In genomic region chr1:30232288-30232899, GRCh38 we compare ENCODE assay signal across 8 cellular contexts.
A peak's percentile ranks its signal among the peaks of the same experiment; 100 is the strongest.
DNase-seq lines count a peak whose midpoint lies in the region; ATAC-seq, FAIRE-seq and TF ChIP-seq lines count a peak whose summit lies in the region.

No MANE protein-coding gene starts in this region.

- H3K4me3 ChIP-seq in kidney (ENCODE audit: low read length in 2 of 2), result no peak overlapping the region
- H3K4me3 ChIP-seq in MG63, result no peak overlapping the region

- DNase-seq in Calu3, result peak; percentile 44
- peak; percentile 16 for DNase-seq in GM19238 (ENCODE audit: insufficient read length, low spot score)
- DNase-seq in WTC11 (ENCODE audit: low spot score), result peak; percentile 38
- no peak for DNase-seq in kidney
- DNase-seq in glomerular visceral epithelial cell (ENCODE audit: extremely low spot score), result no peak
- DNase-seq in MG63, result no peak
- no peak for DNase-seq in AG20443 (ENCODE audit: low spot score)

- H3K27me3 ChIP-seq in MG63, result no peaks in the 10 kb centered on the region

- no TSS peak for BruUV-seq in Calu3 (replicated peaks; lab: Mats Ljungman, UMichigan)

- no peak overlapping the region for H3K9ac ChIP-seq in kidney (ENCODE audit: low read length in 2 of 2)

- H3K4me3 Mint-ChIP-seq in Calu3 (ENCODE audit: low read depth, unreplicated experiment), result no peak overlapping the region
- H3K4me3 Mint-ChIP-seq in WTC11, result no peak overlapping the region

- no peaks in the 10 kb centered on the region for H3K4me1 Mint-ChIP-seq in Calu3 (ENCODE audit: low read depth, unreplicated experiment)
- H3K4me1 Mint-ChIP-seq in WTC11, result no peaks in the 10 kb centered on the region

- H3K27me3 Mint-ChIP-seq in Calu3 (ENCODE audit: unreplicated experiment), result peaks cover 82% of the 10 kb centered on the region
- no peaks in the 10 kb centered on the region; the same call in 1 of the 2 replicates for H3K27me3 Mint-ChIP-seq in WTC11 (ENCODE audit: low read depth)

- POLR2A ChIA-PET in WTC11 (lab: Charles Lee), result no interaction called here

- ATAC-seq in WTC11 (peak; percentile 80), GM18498 (IDR thresholded peaks at IDR 0.05; ENCODE audit: unreplicated experiment) (no peak)

- H3K9me3 Mint-ChIP-seq in Calu3 (ENCODE audit: low read depth, unreplicated experiment) (no peaks in the 10 kb centered on the region), WTC11 (0 out of 2 replicates have a peak, but pooled peaks cover 7% of the 10 kb centered on the region)

- H3K36me3 ChIP-seq in kidney (ENCODE audit: control insufficient read depth in 1 of 2, insufficient read depth in 2 of 2, low read length in 2 of 2) (no peaks in the 10 kb centered on the region), MG63 (no peaks in the 10 kb centered on the region)

- TF ChIP-seq CTCF in Calu3 (IDR thresholded peaks at IDR 0.05; ENCODE audit: unreplicated experiment) (peak; percentile 72), WTC11 (IDR thresholded peaks at IDR 0.05) (peak; percentile 79), kidney (IDR thresholded peaks at IDR 0.05; ENCODE audit: borderline replicate concordance, extremely low read depth, insufficient read depth) (peak; percentile 19)

- H3K36me3 Mint-ChIP-seq in Calu3 (ENCODE audit: insufficient read depth, unreplicated experiment) (no peaks in the 10 kb centered on the region), WTC11 (no peaks in the 10 kb centered on the region)

- intact Hi-C loops in Calu3 (cut with micrococcal nuclease; ENCODE audit: unreplicated experiment), result no loop called here
- intact Hi-C loops in kidney (cut with DNase I), result no loop called here

- CTCF ChIA-PET in Calu3 (lab: Charles Lee) (interaction anchor here (0.7 kb wide), 1 partner anchor 20 kb away, joined by 4 read pairs; no protein-coding TSS in a partner anchor), WTC11 (lab: Charles Lee) (interaction anchor here (0.6 to 1.8 kb wide), 27 partner anchors 9 to 483 kb away, joined by 3 to 11 read pairs (median 3); no protein-coding TSS in a partner anchor)

- H3K4me1 ChIP-seq in kidney (ENCODE audit: control insufficient read depth in 1 of 2, insufficient read depth in 1 of 2, low read depth in 1 of 2, low read length in 2 of 2), result no peaks in the 10 kb centered on the region

- H3K27ac Mint-ChIP-seq in Calu3 (ENCODE audit: unreplicated experiment), result no peak overlapping the region
- no peak overlapping the region for H3K27ac Mint-ChIP-seq in WTC11

- no peak overlapping the region for H3K27ac ChIP-seq in kidney (ENCODE audit: low read depth in 2 of 2, low read length in 2 of 2)

- no peak for FAIRE-seq in kidney (lab: Jason Lieb, UNC)

- H3K9me3 ChIP-seq in kidney (ENCODE audit: control insufficient read depth in 1 of 2, low read length in 2 of 2), result no peaks in the 10 kb centered on the region
- H3K9me3 ChIP-seq in MG63, result no peaks in the 10 kb centered on the region

TF ChIP-seq in WTC11, 78 proteins besides CTCF, POLR2A, EP300 and RAD21:
- TF ChIP-seq E2F1 (CRISPR knock-in tag; IDR thresholded peaks at IDR 0.05) (no peak), ZNF281 (CRISPR knock-in tag; IDR thresholded peaks at IDR 0.05) (no peak), ATF1 (CRISPR knock-in tag; IDR thresholded peaks at IDR 0.05) (no peak), ZNF317 (CRISPR knock-in tag; IDR thresholded peaks at IDR 0.05; ENCODE audit: borderline replicate concordance, low read depth) (no peak)

Comparison
In these comparisons a context has a peak if more than half of its experiments do, and no peak if none do; other contexts are left out.
1. DNase-seq: peak in Calu3 (single experiment), GM19238 (single experiment) and WTC11 (single experiment); none in kidney (single experiment), glomerular visceral epithelial cell (single experiment), MG63 (single experiment) and AG20443 (single experiment).
2. CTCF ChIP-seq: peak in every context shown above with its lines; median percentile 79 in WTC11; 72 in Calu3; 19 in kidney.